1 cellular context compared by ENCODE assay signal in genomic region chr16:11224894-11225676, GRCh38.
TF ChIP-seq lines count a peak whose summit lies in the region.

No MANE protein-coding gene starts in this region.

TF ChIP-seq in HepG2, 621 proteins besides CTCF, POLR2A, EP300 and RAD21 (continued from another document):
- TF ChIP-seq CENPT (CRISPR knock-in tag; IDR thresholded peaks at IDR 0.05; ENCODE audit: low read depth) (no peak), KDM5A (IDR thresholded peaks at IDR 0.05; ENCODE audit: borderline replicate concordance, low read length) (no peak), RFXANK (CRISPR knock-in tag; IDR thresholded peaks at IDR 0.05) (no peak)
